Comparison of ENCODE assay signal across 17 cellular contexts in genomic region chr3:30352919-30353318, GRCh38.
DNase-seq lines count a peak whose midpoint lies in the region; ATAC-seq and TF ChIP-seq lines count a peak whose summit lies in the region.
"Had no signal": no experiment of that assay in that cellular context is flagged by ENCODE, and none has a peak within 500 bp of the region (broad histone marks: within the 10 kb centered on the region; RNA-seq: fewer than 3 reads in every experiment).

No MANE protein-coding gene starts in this region.

- no peaks in the 10 kb centered on the region for H3F3A ChIP-seq in smooth muscle cell (ENCODE audit: low read depth)

- H3K56ac ChIP-seq in IMR-90 (ENCODE audit: extremely low read depth, insufficient read depth, low read length) = no peak overlapping the region

- H3K27ac ChIP-seq in IMR-90 (ENCODE audit: insufficient read depth, low read length) = no peak overlapping the region
- H3K27ac ChIP-seq in coronary artery = peak overlapping the region; percentile 21 to 61
- no peak overlapping the region for H3K27ac ChIP-seq in smooth muscle cell (ENCODE audit: low read depth)
- H3K27ac ChIP-seq: KMS-11, RWPE1 had no signal

- H3K4me3 Mint-ChIP-seq in activated naive CD8-positive, alpha-beta T cell = no peak overlapping the region
- no peak overlapping the region for H3K4me3 Mint-ChIP-seq in activated naive CD8-positive, alpha-beta T cell treated with anti-CD3 and anti-CD28 coated beads, Interleukin-2, amount 50 U/mL, for 24 hours

- H3K4ac ChIP-seq in IMR-90 (ENCODE audit: low read depth, low read length) = peak overlapping the region; percentile 36; the same call in 1 of the 2 replicates

- peak overlapping the region; percentile 10; the same call in 1 of the 2 replicates for H3K14ac ChIP-seq in IMR-90 (replicated peaks; ENCODE audit: low read depth, low read length)

- no peak for TF ChIP-seq POLR2A in IMR-90 (IDR thresholded peaks at IDR 0.05; ENCODE audit: low read depth, low read length)

- H3K23ac ChIP-seq in IMR-90 (ENCODE audit: low read depth, low read length) = no peak overlapping the region

- H3K4me1 ChIP-seq in IMR-90 (ENCODE audit: control insufficient read depth, insufficient read depth, low read length) = peaks cover 11% of the 10 kb centered on the region
- peaks cover 16% of the 10 kb centered on the region for H3K4me1 ChIP-seq in smooth muscle cell (ENCODE audit: low read depth)

- H2BK20ac ChIP-seq in IMR-90 (ENCODE audit: low read depth, low read length) = peak overlapping the region; percentile 16; the same call in 1 of the 2 replicates

- dilution Hi-C loops in IMR-90 (cut with HindIII; ENCODE audit: low sequenced_read_pairs, unreplicated experiment) = no loop called here

- 100% methylated on average over 1 of the region's 1 CpG; no CpG with 5 or more reads in 1 of the 2 experiments for WGBS in IMR-90 (ENCODE audit: extremely low coverage in 2 of 2, insufficient read length in 1 of 2), 2 experiments
- 100% methylated on average over 1 of the region's 1 CpG for WGBS in smooth muscle cell (ENCODE audit: low lambda C conversion rate)

- H3K36me3 ChIP-seq in IMR-90 (ENCODE audit: control insufficient read depth, insufficient read depth, low read length) (no peaks in the 10 kb centered on the region), smooth muscle cell (ENCODE audit: low read depth) (no peaks in the 10 kb centered on the region)

- H2AFZ ChIP-seq in IMR-90 (replicated peaks; ENCODE audit: low read length, poor library complexity) (no peak overlapping the region), smooth muscle cell (ENCODE audit: low read depth) (peak overlapping the region; percentile 52)

- no peak overlapping the region for H3K4me3 ChIP-seq in IMR-90 (ENCODE audit: insufficient read depth, low read depth, low read length)
- H3K4me3 ChIP-seq in coronary artery = no peak overlapping the region
- H3K4me3 ChIP-seq in smooth muscle cell = no peak overlapping the region

- no peak for TF ChIP-seq RAD21 in IMR-90 (IDR thresholded peaks at IDR 0.05; ENCODE audit: low read length)

- H2BK15ac ChIP-seq in IMR-90 (ENCODE audit: low read depth, low read length) = peak overlapping the region; percentile 45; the same call in 1 of the 3 replicates

- H3K36me3 Mint-ChIP-seq in activated naive CD8-positive, alpha-beta T cell = no peaks in the 10 kb centered on the region
- no peaks in the 10 kb centered on the region for H3K36me3 Mint-ChIP-seq in activated naive CD8-positive, alpha-beta T cell treated with anti-CD3 and anti-CD28 coated beads, Interleukin-2, amount 50 U/mL, for 24 hours (ENCODE audit: low read depth)

- CTCF ChIA-PET in IMR-90 (lab: Yijun Ruan, JAX) = interaction anchor here (0.9 kb wide), 1 partner anchor 21 kb away, joined by 3 read pairs; no protein-coding TSS in a partner anchor

- POLR2A ChIA-PET in IMR-90 (lab: Charles Lee; ENCODE audit: unreplicated experiment) = no interaction called here

- no peak for DNase-seq in activated naive CD8-positive, alpha-beta T cell treated with anti-CD3 and anti-CD28 coated beads, Interleukin-2, amount 50 U/mL, for 24 hours
- no peak for DNase-seq in IMR-90
- DNase-seq in coronary artery (ENCODE audit: low spot score) = no peak
- no peak for DNase-seq in smooth muscle cell (lab: John Stamatoyannopoulos, UW; ENCODE audit: unreplicated experiment)
- DNase-seq in activated CD8-positive, alpha-beta memory T cell treated with anti-CD3 and anti-CD28 coated beads, Interleukin-2, amount 50 U/mL, for 4 hours = no peak
- DNase-seq: activated CD4-positive, alpha-beta T cell treated with anti-CD3 and anti-CD28 coated beads, Interleukin-2, amount 10 ng/mL, durations not matched to agents 7 days and 5 days; left colon; midbrain; NCI-H2029 treated with DMSO at 0.1 percent for 48 hours; substantia nigra; SW 1271 had no signal

- no peak overlapping the region for H3K4me2 ChIP-seq in IMR-90 (ENCODE audit: low read depth, low read length)
- H3K4me2 ChIP-seq in smooth muscle cell = no peak overlapping the region
- H3K4me2 ChIP-seq: KMS-11 had no signal

- H3K79me1 ChIP-seq in IMR-90 (ENCODE audit: low read depth in 1 of 2, low read length in 2 of 2) = no peaks in the 10 kb centered on the region

- no peak for ATAC-seq in activated naive CD8-positive, alpha-beta T cell treated with anti-CD3 and anti-CD28 coated beads, Interleukin-2, amount 50 U/mL, for 24 hours
- ATAC-seq in IMR-90 (ENCODE audit: low read depth) (no peak), GM21515 (IDR thresholded peaks at IDR 0.05; ENCODE audit: unreplicated experiment) (no peak), HG02798 (IDR thresholded peaks at IDR 0.05; ENCODE audit: poor library complexity, unreplicated experiment) (no peak)
- ATAC-seq: left colon had no signal

- no peaks in the 10 kb centered on the region for H3K9me3 ChIP-seq in IMR-90 (ENCODE audit: control insufficient read depth, insufficient read depth, low read length)
- H3K9me3 ChIP-seq in smooth muscle cell (replicated peaks; ENCODE audit: low read depth) = no peaks in the 10 kb centered on the region

- H3K27me3 ChIP-seq in IMR-90 (ENCODE audit: control insufficient read depth, insufficient read depth, low read length) (no peaks in the 10 kb centered on the region), smooth muscle cell (ENCODE audit: low read depth) (no peaks in the 10 kb centered on the region)
- H3K27me3 ChIP-seq: foreskin keratinocyte had no signal

- intact Hi-C loops in IMR-90 (cut with micrococcal nuclease) = no loop called here

- H4K91ac ChIP-seq in IMR-90 (ENCODE audit: insufficient read depth, low read depth, low read length) = no peak overlapping the region

- no TSS peak for BruUV-seq in IMR-90 (replicated peaks; lab: Mats Ljungman, UMichigan)

- H4K8ac ChIP-seq in IMR-90 (ENCODE audit: low read depth in 2 of 2, low read length in 2 of 2) = peak overlapping the region in 1 of 2 experiments; percentile 25; a peak in 1 of 4 replicates

- no peak overlapping the region for H2AK9ac ChIP-seq in IMR-90 (replicated peaks; ENCODE audit: low read depth, low read length, poor library complexity)

- H2BK5ac ChIP-seq in IMR-90 (ENCODE audit: low read depth, low read length, poor library complexity, severe bottlenecking) = no peak overlapping the region

- no peaks in the 10 kb centered on the region for H3K79me2 ChIP-seq in smooth muscle cell (ENCODE audit: low read depth)

- H3K9ac ChIP-seq in IMR-90 (ENCODE audit: low read depth, low read length) = no peak overlapping the region
- no peak overlapping the region for H3K9ac ChIP-seq in smooth muscle cell (ENCODE audit: low read depth)
- H3K9ac ChIP-seq: KMS-11 had no signal

- in situ Hi-C loops in IMR-90 (cut with MboI; ENCODE audit: low sequenced_read_pairs) = no loop called here

- no peak for TF ChIP-seq CTCF in IMR-90 (conservative IDR thresholded peaks at IDR 0.05; ENCODE audit: low read depth, low read length)
- no peak for TF ChIP-seq CTCF in coronary artery (IDR thresholded peaks at IDR 0.05)
- no peak for TF ChIP-seq CTCF in smooth muscle cell (IDR thresholded peaks at IDR 0.05; ENCODE audit: borderline replicate concordance, insufficient read depth, poor library complexity, severe bottlenecking)

- H3K18ac ChIP-seq in IMR-90 (ENCODE audit: low read depth, low read length) = no peak overlapping the region

- no peaks in the 10 kb centered on the region for H3K27me3 Mint-ChIP-seq in activated naive CD8-positive, alpha-beta T cell
- H3K27me3 Mint-ChIP-seq in activated naive CD8-positive, alpha-beta T cell treated with anti-CD3 and anti-CD28 coated beads, Interleukin-2, amount 50 U/mL, for 24 hours = peaks cover 2% of the 10 kb centered on the region

- peaks cover 14% of the 10 kb centered on the region; the same call in 1 of the 2 replicates for H3K9me1 ChIP-seq in IMR-90 (ENCODE audit: insufficient read depth, low read length)

- peak overlapping the region; percentile 18 for H3K27ac Mint-ChIP-seq in activated naive CD8-positive, alpha-beta T cell
- no peak overlapping the region for H3K27ac Mint-ChIP-seq in activated naive CD8-positive, alpha-beta T cell treated with anti-CD3 and anti-CD28 coated beads, Interleukin-2, amount 50 U/mL, for 24 hours
- H3K27ac Mint-ChIP-seq: activated CD4-positive, alpha-beta T cell treated with anti-CD3 and anti-CD28 coated beads, Interleukin-2, amount 10 ng/mL, durations not matched to agents 7 days and 5 days had no signal

- H4K20me1 ChIP-seq in IMR-90 (ENCODE audit: insufficient read depth, low read length) (no peaks in the 10 kb centered on the region), smooth muscle cell (ENCODE audit: low read depth) (no peaks in the 10 kb centered on the region)

- H4K5ac ChIP-seq in IMR-90 (ENCODE audit: low read depth, low read length) = no peak overlapping the region

- H3K4me1 Mint-ChIP-seq in activated naive CD8-positive, alpha-beta T cell (ENCODE audit: low read depth) = peaks cover 98% of the 10 kb centered on the region
- H3K4me1 Mint-ChIP-seq in activated naive CD8-positive, alpha-beta T cell treated with anti-CD3 and anti-CD28 coated beads, Interleukin-2, amount 50 U/mL, for 24 hours = peaks cover 94% of the 10 kb centered on the region

- H2AK5ac ChIP-seq in IMR-90 (ENCODE audit: low read depth, low read length) = no peak overlapping the region

- H2BK120ac ChIP-seq in IMR-90 (ENCODE audit: low read depth, low read length) = peak overlapping the region; percentile 32; the same call in 1 of the 2 replicates

- no peaks in the 10 kb centered on the region for H3K9me3 Mint-ChIP-seq in activated naive CD8-positive, alpha-beta T cell (ENCODE audit: low read depth)
- H3K9me3 Mint-ChIP-seq in activated naive CD8-positive, alpha-beta T cell treated with anti-CD3 and anti-CD28 coated beads, Interleukin-2, amount 50 U/mL, for 24 hours = no peaks in the 10 kb centered on the region
- H3K9me3 Mint-ChIP-seq: activated CD4-positive, alpha-beta T cell treated with anti-CD3 and anti-CD28 coated beads, Interleukin-2, amount 10 ng/mL, durations not matched to agents 7 days and 5 days had no signal

TF ChIP-seq in IMR-90, 13 proteins besides CTCF, POLR2A, EP300 and RAD21 (continues in another document):
- TF ChIP-seq ELK1 (IDR thresholded peaks at IDR 0.05; ENCODE audit: borderline replicate concordance, low read depth, low read length) = no peak
- no peak for TF ChIP-seq NFE2L2 (IDR thresholded peaks at IDR 0.05; ENCODE audit: low read depth, low read length)
- no peak for TF ChIP-seq MAFK (IDR thresholded peaks at IDR 0.05; ENCODE audit: low read depth, low read length)
- TF ChIP-seq MAZ (IDR thresholded peaks at IDR 0.05; ENCODE audit: borderline replicate concordance, low read depth, low read length) = no peak
- TF ChIP-seq MXI1 (IDR thresholded peaks at IDR 0.05; ENCODE audit: borderline replicate concordance, low read depth, low read length) = no peak
- TF ChIP-seq RCOR1 (IDR thresholded peaks at IDR 0.05; ENCODE audit: insufficient replicate concordance, low read length) = no peak

Comparison
In these comparisons a context has a peak if more than half of its experiments do, and no peak if none do; other contexts are left out.
1. H3K27ac ChIP-seq: peak in coronary artery (2 of 2); none in IMR-90 (single experiment) and smooth muscle cell (single experiment).